In genomic region chr18:44681611-44682010, GRCh38 we compare ENCODE assay signal across 8 cellular contexts. TPM values are rescaled to one million over a fixed set of nuclear protein-coding genes. Genes with fewer than 3 reads are reported as not detected.
DNase-seq lines count a peak whose midpoint lies in the region; ATAC-seq and TF ChIP-seq lines count a peak whose summit lies in the region.

No MANE protein-coding gene starts in this region.

- peaks cover 18% of the 10 kb centered on the region for H3K4me1 Mint-ChIP-seq in glutamatergic neuron (ENCODE audit: low read depth, unreplicated experiment)

- no peak for ATAC-seq in gastrocnemius medialis
- ATAC-seq in HG03432 (IDR thresholded peaks at IDR 0.05; ENCODE audit: unreplicated experiment) = no peak

- peak; percentile 44 for DNase-seq in NCI-H748 treated with DMSO at 0.1 percent for 48 hours (lab: John Stamatoyannopoulos, UW)
- no peak for DNase-seq in fibroblast of mammary gland (ENCODE audit: low read depth)
- DNase-seq in gastrocnemius medialis = no peak
- DNase-seq in stimulated activated CD4-positive, alpha-beta T cell treated with anti-CD3 and anti-CD28 coated beads, Interleukin-15, amount 100 ng/mL, for 24 hours = no peak
- no peak for DNase-seq in glutamatergic neuron
- no peak for DNase-seq in SHP77 (lab: John Stamatoyannopoulos, UW)

- H3K4me1 ChIP-seq in ES-I3 (ENCODE audit: insufficient read depth, low read length) = peaks cover 15% of the 10 kb centered on the region
- H3K4me1 ChIP-seq in gastrocnemius medialis = peaks cover 40 to 43% of the 10 kb centered on the region in 2 donors

- peaks cover 7% of the 10 kb centered on the region for H3K9me3 Mint-ChIP-seq in glutamatergic neuron (ENCODE audit: unreplicated experiment)

- no peaks in the 10 kb centered on the region for H3K36me3 Mint-ChIP-seq in glutamatergic neuron (ENCODE audit: unreplicated experiment)

- no peak overlapping the region for H3K4me3 Mint-ChIP-seq in glutamatergic neuron (ENCODE audit: unreplicated experiment)

- peak overlapping the region; percentile 18; the same call in 1 of the 2 replicates for H3K9ac ChIP-seq in ES-I3 (ENCODE audit: low read depth, low read length)

- no peaks in the 10 kb centered on the region for H3K27me3 ChIP-seq in gastrocnemius medialis

- H3K27ac Mint-ChIP-seq in glutamatergic neuron (ENCODE audit: unreplicated experiment) = no peak overlapping the region

- peaks cover 4% of the 10 kb centered on the region for H3K27me3 Mint-ChIP-seq in glutamatergic neuron (ENCODE audit: unreplicated experiment)

- in situ Hi-C loops in gastrocnemius medialis (cut with MboI; ENCODE audit: low sequenced_read_pairs in 4 of 4) = loop anchor here in 1 of 4 donors (25.0 kb wide), 1 partner anchor 106 kb away; no protein-coding TSS in a partner anchor

- no peak for TF ChIP-seq POLR2A in gastrocnemius medialis (IDR thresholded peaks at IDR 0.05)

- TF ChIP-seq CTCF in fibroblast of mammary gland (conservative IDR thresholded peaks at IDR 0.05; ENCODE audit: control insufficient read depth, insufficient read depth, low read depth, low read length) (no peak), gastrocnemius medialis (IDR thresholded peaks at IDR 0.05 in 4 of 5, conservative IDR thresholded peaks at IDR 0.05 in 1 of 5) (no peak), glutamatergic neuron (IDR thresholded peaks at IDR 0.05; ENCODE audit: partially characterized antibody, unreplicated experiment) (no peak)

- intact Hi-C loops in gastrocnemius medialis (cut with DNase I; ENCODE audit: low total_unique reads) = loop anchor here (2.0 to 10.0 kb wide), 4 partner anchors 51 to 703 kb away; no protein-coding TSS in a partner anchor

- H3K4me3 ChIP-seq in fibroblast of mammary gland (ENCODE audit: control insufficient read depth, low read depth, low read length) = peak overlapping the region; percentile 11
- peak overlapping the region; percentile 58 to 83 (median 79) for H3K4me3 ChIP-seq in gastrocnemius medialis

- peak overlapping the region; percentile 86 to 100 (median 96) for H3K27ac ChIP-seq in gastrocnemius medialis

- H3K9me3 ChIP-seq in ES-I3 (ENCODE audit: control insufficient read depth, insufficient read depth, low read length) (no peaks in the 10 kb centered on the region), gastrocnemius medialis (no peaks in the 10 kb centered on the region)

- H3K36me3 ChIP-seq in ES-I3 (ENCODE audit: insufficient read depth, low read length) (no peaks in the 10 kb centered on the region), gastrocnemius medialis (no peaks in the 10 kb centered on the region)

RNA-seq across cellular contexts. Expression of gene SETBP1, which starts 0.9 kb away (rescaled TPM):
- total RNA-seq in gastrocnemius medialis = 10 to 100 TPM in 3 of 4 donors, 1 to 10 TPM in 1; 9.2 to 20.0 (median 15.3) TPM
- total RNA-seq in glutamatergic neuron (ENCODE audit: unreplicated experiment) = 83.3 TPM
